Comparison of ENCODE assay signal across 9 cellular contexts in genomic region chr10:116287906-116288501, GRCh38. TPM values are rescaled to one million over a fixed set of nuclear protein-coding genes. Genes with fewer than 3 reads are reported as not detected.
A peak's percentile ranks its signal among the peaks of the same experiment; 100 is the strongest.
DNase-seq lines count a peak whose midpoint lies in the region; ATAC-seq and TF ChIP-seq lines count a peak whose summit lies in the region.
"Had no signal": no experiment of that assay in that cellular context is flagged by ENCODE, and none has a peak within 500 bp of the region (broad histone marks: within the 10 kb centered on the region; RNA-seq: fewer than 3 reads in every experiment).

No MANE protein-coding gene starts in this region.

- H3K4me1 ChIP-seq in A673 (ENCODE audit: insufficient read depth, low read length, poor library complexity, severe bottlenecking), result no peaks in the 10 kb centered on the region

- ATAC-seq in GM18519 (IDR thresholded peaks at IDR 0.05; ENCODE audit: low FRiP score, unreplicated experiment), result peak; percentile 52
- no peak for ATAC-seq in GM19324 (IDR thresholded peaks at IDR 0.05; ENCODE audit: low FRiP score, unreplicated experiment)

- intact Hi-C loops in A673 (cut with micrococcal nuclease; ENCODE audit: unreplicated experiment), result loop anchor here (1.0 to 2.0 kb wide), 3 partner anchors 489 to 855 kb away; no protein-coding TSS in a partner anchor

- H3K4me3 ChIP-seq in A673 (ENCODE audit: low read depth, low read length, poor library complexity, severe bottlenecking), result no peak overlapping the region
- H3K4me3 ChIP-seq in brain microvascular endothelial cell (ENCODE audit: low read depth, low read length), result no peak overlapping the region

- POLR2A ChIA-PET in A673 (lab: Charles Lee; ENCODE audit: low non-redundant PET), result no interaction called here

- in situ Hi-C loops in brain microvascular endothelial cell (cut with HindIII; ENCODE audit: low pct_ligation_motif_present, low sequenced_read_pairs), result no loop called here

- BruUV-seq in A673 (replicated peaks; lab: Mats Ljungman, UMichigan), result no TSS peak

- TF ChIP-seq CTCF in A673 (conservative IDR thresholded peaks at IDR 0.05; ENCODE audit: low read depth, low read length) (peak; percentile 75), brain microvascular endothelial cell (IDR thresholded peaks at IDR 0.05; ENCODE audit: low read depth, low read length, missing control alignments) (peak; percentile 74)

- DNase-seq in A673 (ENCODE audit: low spot score) (peak; percentile 63), NCI-H2227 treated with DMSO at 0.1 percent for 48 hours (lab: John Stamatoyannopoulos, UW) (peak; percentile 16), brain microvascular endothelial cell (peak; percentile 53), left kidney (ENCODE audit: low read depth, low spot score) (peak; percentile 72), islet precursor cell (no peak)
- no peak for DNase-seq in effector CD4-positive, alpha-beta T cell
- DNase-seq: activated naive CD8-positive, alpha-beta T cell treated with anti-CD3 and anti-CD28 coated beads, Interleukin-2, amount 10 ng/mL, durations not matched to agents 7 days and 5 days had no signal

- CTCF ChIA-PET in A673 (lab: Charles Lee), result interaction anchor here (1.0 to 1.4 kb wide), 2 partner anchors 581 to 582 kb away, joined by 3 to 4 read pairs; no protein-coding TSS in a partner anchor

- no peaks in the 10 kb centered on the region for H3K9me3 ChIP-seq in A673 (ENCODE audit: low read depth, low read length, poor library complexity, severe bottlenecking)

- H3K27me3 ChIP-seq in A673 (replicated peaks; ENCODE audit: insufficient read depth, low read depth, low read length, poor library complexity) (peaks cover 58% of the 10 kb centered on the region), brain microvascular endothelial cell (replicated peaks) (no peaks in the 10 kb centered on the region)

- H3K36me3 ChIP-seq in A673 (ENCODE audit: insufficient read depth, low read length, poor library complexity, severe bottlenecking) (no peaks in the 10 kb centered on the region), brain microvascular endothelial cell (replicated peaks) (no peaks in the 10 kb centered on the region)

- H3K27ac ChIP-seq in A673 (ENCODE audit: low read depth, low read length, poor library complexity, severe bottlenecking) (no peak overlapping the region), brain microvascular endothelial cell (no peak overlapping the region)

RNA-seq across cellular contexts. Expression of gene GFRA1, which starts 15.0 kb away (rescaled TPM):
- not detected in 2 replicates for total RNA-seq in A673 (2021)
- total RNA-seq: activated naive CD8-positive, alpha-beta T cell treated with anti-CD3 and anti-CD28 coated beads, Interleukin-2, amount 10 ng/mL, durations not matched to agents 7 days and 5 days had no signal

RNA-seq across cellular contexts. Expression of gene CCDC172, which starts 36.2 kb away (rescaled TPM):
- not detected in 2 replicates for total RNA-seq in A673 (2021)
- total RNA-seq: activated naive CD8-positive, alpha-beta T cell treated with anti-CD3 and anti-CD28 coated beads, Interleukin-2, amount 10 ng/mL, durations not matched to agents 7 days and 5 days had no signal

Comparison
In these comparisons a context has a peak if more than half of its experiments do, and no peak if none do; other contexts are left out.
1. DNase-seq: peak in A673 (single experiment), NCI-H2227 treated with DMSO at 0.1 percent for 48 hours (single experiment), brain microvascular endothelial cell (single experiment) and left kidney (single experiment); none in islet precursor cell (single experiment) and effector CD4-positive, alpha-beta T cell (single experiment).